ENCODE assay signal across 10 cellular contexts in the genomic region with DNA sequence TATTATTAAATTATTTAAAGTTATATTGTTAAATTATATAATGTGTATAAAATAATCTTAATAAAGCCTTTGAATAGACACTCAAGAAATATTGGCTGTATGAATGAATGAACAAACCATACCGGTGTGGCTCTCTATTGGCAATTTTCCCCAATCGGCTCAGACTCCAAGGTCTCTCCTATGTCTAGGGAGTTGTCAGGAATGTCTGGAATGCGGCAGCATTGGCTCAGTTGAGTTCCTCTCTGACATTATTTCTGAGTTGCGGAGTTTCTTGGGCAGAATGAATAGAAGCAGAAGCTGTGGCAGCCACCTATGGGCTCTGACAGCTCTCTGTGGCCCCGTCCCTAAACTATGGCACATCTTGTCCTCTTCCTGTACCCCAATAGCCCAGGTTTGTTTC.
DNase-seq lines count a peak whose midpoint lies in the region; ATAC-seq and TF ChIP-seq lines count a peak whose summit lies in the region.
"Had no signal": no experiment of that assay in that cellular context is flagged by ENCODE, and none has a peak within 500 bp of the region (broad histone marks: within the 10 kb centered on the region; RNA-seq: fewer than 3 reads in every experiment).

No MANE protein-coding gene starts in this region.

- H3K4me1 ChIP-seq in RWPE2 (ENCODE audit: insufficient read depth, poor library complexity, severe bottlenecking) (peaks cover 15% of the 10 kb centered on the region), gastroesophageal sphincter (peaks cover 0 to 5% (median 0%) of the 10 kb centered on the region in 3 donors), ovary (ENCODE audit: insufficient read depth) (peaks cover 7% of the 10 kb centered on the region)

- WGBS in gastroesophageal sphincter (ENCODE audit: low coverage in 1 of 2), 2 donors: 8 to 32% methylated on average over 3 to 4 of the region's 5 CpGs
- WGBS in ovary, 3 donors: 8 to 18% (median 8%) methylated on average over 5 of the region's 5 CpGs

- no peaks in the 10 kb centered on the region for H3K9me3 ChIP-seq in RWPE2 (ENCODE audit: severe bottlenecking)
- no peaks in the 10 kb centered on the region for H3K9me3 ChIP-seq in gastroesophageal sphincter
- H3K9me3 ChIP-seq in ovary: no peaks in the 10 kb centered on the region
- H3K9me3 ChIP-seq: tibial nerve had no signal

- H3K4me3 ChIP-seq in RWPE2 (ENCODE audit: severe bottlenecking) (no peak overlapping the region), gastroesophageal sphincter (no peak overlapping the region), ovary (no peak overlapping the region)
- H3K4me3 ChIP-seq: tibial nerve had no signal

- intact Hi-C loops in ovary (cut with DNase I): loop anchor here in 1 of 4 donors (5.0 kb wide), 1 partner anchor 109 kb away; the partner anchor contains the start of gene SOBP

- TF ChIP-seq CTCF in RWPE2 (IDR thresholded peaks at IDR 0.05; ENCODE audit: poor library complexity, severe bottlenecking) (no peak), gastroesophageal sphincter (IDR thresholded peaks at IDR 0.05) (no peak), ovary (IDR thresholded peaks at IDR 0.05) (no peak)

- TF ChIP-seq EP300 in gastroesophageal sphincter (IDR thresholded peaks at IDR 0.05) (no peak), ovary (IDR thresholded peaks at IDR 0.05) (no peak)

- no peaks in the 10 kb centered on the region for H3K27me3 ChIP-seq in RWPE2 (ENCODE audit: insufficient read depth, poor library complexity, severe bottlenecking)
- no peaks in the 10 kb centered on the region for H3K27me3 ChIP-seq in gastroesophageal sphincter
- no peaks in the 10 kb centered on the region for H3K27me3 ChIP-seq in ovary
- H3K27me3 ChIP-seq: tibial nerve had no signal

- no peaks in the 10 kb centered on the region for H3K36me3 ChIP-seq in RWPE2 (ENCODE audit: low read depth)
- H3K36me3 ChIP-seq in gastroesophageal sphincter: no peaks in the 10 kb centered on the region
- H3K36me3 ChIP-seq in ovary: no peaks in the 10 kb centered on the region
- H3K36me3 ChIP-seq: tibial nerve had no signal

- H3K27ac ChIP-seq in RWPE2 (ENCODE audit: poor library complexity, severe bottlenecking) (peak overlapping the region; percentile 34), gastroesophageal sphincter (no peak overlapping the region), ovary (no peak overlapping the region)
- H3K27ac ChIP-seq: tibial nerve had no signal

- TF ChIP-seq POLR2A in gastroesophageal sphincter (IDR thresholded peaks at IDR 0.05): no peak
- TF ChIP-seq POLR2A in ovary (IDR thresholded peaks at IDR 0.05): no peak

- DNase-seq in Daoy (ENCODE audit: low read depth) (peak; percentile 66), RWPE2 (ENCODE audit: low spot score) (peak; percentile 68), ovary (peak in 4 of 5 donors; percentile 39 to 52 (median 45)), ureter (ENCODE audit: low spot score) (no peak), NCI-H1105 treated with DMSO at 0.1 percent for 48 hours (lab: John Stamatoyannopoulos, UW) (no peak)
- DNase-seq: NCI-H748 treated with DMSO at 0.1 percent for 48 hours had no signal

- ATAC-seq in RWPE2 (ENCODE audit: low read depth) (peak; percentile 96), gastroesophageal sphincter (peak; percentile 39), HG03457 (IDR thresholded peaks at IDR 0.05; ENCODE audit: unreplicated experiment) (no peak), GM21367 (IDR thresholded peaks at IDR 0.05; ENCODE audit: unreplicated experiment) (no peak)

Comparison
In these comparisons a context has a peak if more than half of its experiments do, and no peak if none do; other contexts are left out.
1. DNase-seq: peak in Daoy (single experiment), RWPE2 (single experiment) and ovary (4 of 5); none in ureter (single experiment) and NCI-H1105 treated with DMSO at 0.1 percent for 48 hours (single experiment).
2. ATAC-seq: peak in RWPE2 (single experiment) and gastroesophageal sphincter (single experiment); none in HG03457 (single experiment) and GM21367 (single experiment).